12 cellular contexts compared by ENCODE assay signal in the genomic region with DNA sequence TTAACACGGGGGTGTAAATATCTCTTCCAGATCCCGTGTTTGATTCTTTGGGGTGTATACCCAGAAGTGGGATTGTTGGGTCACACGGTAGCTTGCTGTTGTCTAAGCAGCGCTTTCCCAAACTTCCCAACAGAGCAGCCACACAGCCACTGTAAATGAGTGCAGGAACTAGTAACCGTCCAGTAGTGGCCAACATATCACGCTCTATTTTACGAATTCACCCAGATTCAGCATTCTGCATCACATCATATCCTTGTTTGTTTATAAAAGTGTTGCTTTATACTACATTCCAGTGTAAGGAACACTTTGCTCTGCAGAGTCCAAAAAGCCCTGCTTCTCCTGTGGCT.
DNase-seq lines count a peak whose midpoint lies in the region; ATAC-seq and TF ChIP-seq lines count a peak whose summit lies in the region.
"Had no signal": no experiment of that assay in that cellular context is flagged by ENCODE, and none has a peak within 500 bp of the region (broad histone marks: within the 10 kb centered on the region; RNA-seq: fewer than 3 reads in every experiment).

No MANE protein-coding gene starts in this region.

- no peak for ATAC-seq in stimulated activated naive CD8-positive, alpha-beta T cell treated with anti-CD3 and anti-CD28 coated beads, Interleukin-15, amount 100 ng/mL, for 72 hours

- DNase-seq in fibroblast of mammary gland (ENCODE audit: low read depth): no peak
- DNase-seq in uterus: no peak
- no peak for DNase-seq in WERI-Rb-1
- DNase-seq in stimulated activated naive CD8-positive, alpha-beta T cell treated with anti-CD3 and anti-CD28 coated beads, Interleukin-15, amount 100 ng/mL, for 72 hours: no peak
- DNase-seq in glutamatergic neuron: no peak
- DNase-seq: activated CD4-positive, alpha-beta T cell treated with anti-CD3 and anti-CD28 coated beads for 1 hour; DMS 273 treated with DMSO at 0.1 percent for 48 hours; NCI-H510A treated with DMSO at 0.1 percent for 48 hours had no signal

- H3K27me3 ChIP-seq in neuron (ENCODE audit: insufficient read depth, low read length) (no peaks in the 10 kb centered on the region), uterus (no peaks in the 10 kb centered on the region), WERI-Rb-1 (ENCODE audit: insufficient read depth, low read depth, severe bottlenecking) (peaks cover 91% of the 10 kb centered on the region)

- H3K36me3 ChIP-seq in neuron (ENCODE audit: insufficient read depth, low read length) (no peaks in the 10 kb centered on the region), uterus (no peaks in the 10 kb centered on the region), WERI-Rb-1 (no peaks in the 10 kb centered on the region)

- H3K9me3 ChIP-seq in neuron (ENCODE audit: low read length) (no peaks in the 10 kb centered on the region), uterus (no peaks in the 10 kb centered on the region), WERI-Rb-1 (ENCODE audit: severe bottlenecking) (no peaks in the 10 kb centered on the region)

- H3K4me3 ChIP-seq in fibroblast of mammary gland (ENCODE audit: control insufficient read depth, low read depth, low read length): peak overlapping the region; percentile 23
- H3K4me3 ChIP-seq in neuron (ENCODE audit: low read length): no peak overlapping the region
- H3K4me3 ChIP-seq in uterus: no peak overlapping the region
- no peak overlapping the region for H3K4me3 ChIP-seq in WERI-Rb-1 (ENCODE audit: low read depth, low read length)
- H3K4me3 ChIP-seq: SK-N-MC had no signal

- TF ChIP-seq POLR2A in uterus (IDR thresholded peaks at IDR 0.05): no peak

- no peaks in the 10 kb centered on the region for H3K4me1 Mint-ChIP-seq in stimulated activated naive CD8-positive, alpha-beta T cell treated with anti-CD3 and anti-CD28 coated beads, Interleukin-15, amount 100 ng/mL, for 72 hours
- H3K4me1 Mint-ChIP-seq in glutamatergic neuron (ENCODE audit: low read depth, unreplicated experiment): no peaks in the 10 kb centered on the region

- H3K27ac ChIP-seq in angular gyrus (ENCODE audit: low read depth, low read length) (peak overlapping the region; percentile 74), uterus (peak overlapping the region; percentile 44 to 70), WERI-Rb-1 (no peak overlapping the region)
- H3K27ac ChIP-seq: SK-N-MC had no signal

- no peaks in the 10 kb centered on the region for H3K36me3 Mint-ChIP-seq in glutamatergic neuron (ENCODE audit: unreplicated experiment)

- H3K27ac Mint-ChIP-seq in stimulated activated naive CD8-positive, alpha-beta T cell treated with anti-CD3 and anti-CD28 coated beads, Interleukin-15, amount 100 ng/mL, for 72 hours: no peak overlapping the region
- no peak overlapping the region for H3K27ac Mint-ChIP-seq in glutamatergic neuron (ENCODE audit: unreplicated experiment)
- H3K27ac Mint-ChIP-seq: activated T-helper 1 cell treated with anti-CD3 and anti-CD28 coated beads, Interleukin-12 subunit alpha, Interleukin-12 subunit beta, Interleukin-2, Interleukin-4 antibody, amounts not matched to agents 30 ng/mL and 10 ng/mL and 1 ng/mL, durations not matched to agents 14 hours and 24 hours and 36 hours had no signal

- intact Hi-C loops in uterus (cut with DNase I; ENCODE audit: low total_unique reads): no loop called here

- H3K27me3 Mint-ChIP-seq in stimulated activated naive CD8-positive, alpha-beta T cell treated with anti-CD3 and anti-CD28 coated beads, Interleukin-15, amount 100 ng/mL, for 72 hours: peaks cover 30% of the 10 kb centered on the region
- H3K27me3 Mint-ChIP-seq in glutamatergic neuron (ENCODE audit: unreplicated experiment): no peaks in the 10 kb centered on the region

- H3K4me1 ChIP-seq in neuron (ENCODE audit: insufficient read depth, low read length) (peaks cover 6% of the 10 kb centered on the region), uterus (no peaks in the 10 kb centered on the region)

- peak overlapping the region; percentile 51 for H2AFZ ChIP-seq in neuron (ENCODE audit: low read depth, low read length)

- TF ChIP-seq CTCF in fibroblast of mammary gland (conservative IDR thresholded peaks at IDR 0.05; ENCODE audit: control insufficient read depth, insufficient read depth, low read depth, low read length): no peak
- TF ChIP-seq CTCF in uterus (IDR thresholded peaks at IDR 0.05): no peak
- TF ChIP-seq CTCF in WERI-Rb-1 (IDR thresholded peaks at IDR 0.05; ENCODE audit: low read depth, low read length): no peak
- TF ChIP-seq CTCF in glutamatergic neuron (IDR thresholded peaks at IDR 0.05; ENCODE audit: partially characterized antibody, unreplicated experiment): no peak

- H3K9me3 Mint-ChIP-seq in stimulated activated naive CD8-positive, alpha-beta T cell treated with anti-CD3 and anti-CD28 coated beads, Interleukin-15, amount 100 ng/mL, for 72 hours: no peaks in the 10 kb centered on the region
- H3K9me3 Mint-ChIP-seq in glutamatergic neuron (ENCODE audit: unreplicated experiment): peaks cover 5% of the 10 kb centered on the region
- H3K9me3 Mint-ChIP-seq: activated T-helper 1 cell treated with anti-CD3 and anti-CD28 coated beads, Interleukin-12 subunit alpha, Interleukin-12 subunit beta, Interleukin-2, Interleukin-4 antibody, amounts not matched to agents 30 ng/mL and 10 ng/mL and 1 ng/mL, durations not matched to agents 14 hours and 24 hours and 36 hours had no signal

- no peak overlapping the region for H3K4me3 Mint-ChIP-seq in stimulated activated naive CD8-positive, alpha-beta T cell treated with anti-CD3 and anti-CD28 coated beads, Interleukin-15, amount 100 ng/mL, for 72 hours
- no peak overlapping the region for H3K4me3 Mint-ChIP-seq in glutamatergic neuron (ENCODE audit: unreplicated experiment)
- H3K4me3 Mint-ChIP-seq: activated T-helper 1 cell treated with anti-CD3 and anti-CD28 coated beads, Interleukin-12 subunit alpha, Interleukin-12 subunit beta, Interleukin-2, Interleukin-4 antibody, amounts not matched to agents 30 ng/mL and 10 ng/mL and 1 ng/mL, durations not matched to agents 14 hours and 24 hours and 36 hours had no signal
